Comparison of ENCODE assay signal across 14 cellular contexts in genomic region chr22:42805998-42806481, GRCh38. TPM values are rescaled to one million over a fixed set of nuclear protein-coding genes. Genes with fewer than 3 reads are reported as not detected.
DNase-seq lines count a peak whose midpoint lies in the region; ATAC-seq, FAIRE-seq and TF ChIP-seq lines count a peak whose summit lies in the region.
"Had no signal": no experiment of that assay in that cellular context is flagged by ENCODE, and none has a peak within 500 bp of the region (broad histone marks: within the 10 kb centered on the region; RNA-seq: fewer than 3 reads in every experiment).

No MANE protein-coding gene starts in this region.

- H3K4me2 ChIP-seq in A549: no peak overlapping the region

- TF ChIP-seq EP300 in A549 (IDR thresholded peaks at IDR 0.05): no peak

- CTCF ChIA-PET in A549 (lab: Yijun Ruan, JAX): interaction anchor here (0.8 to 1.4 kb wide), 3 partner anchors 51 to 159 kb away, joined by 3 to 4 read pairs (median 4); partner anchors contain the start of gene ARFGAP3
- CTCF ChIA-PET in Panc1 (lab: Charles Lee): no interaction called here

- peaks cover 48% of the 10 kb centered on the region for H3K36me3 Mint-ChIP-seq in osteocyte (ENCODE audit: unreplicated experiment)
- peaks cover 38% of the 10 kb centered on the region for H3K36me3 Mint-ChIP-seq in activated CD4-positive, alpha-beta T cell treated with anti-CD3 and anti-CD28 coated beads, Interleukin-2, amount 10 ng/mL, durations not matched to agents 24 days and 14 days (ENCODE audit: low read depth)

- H3K4me3 ChIP-seq in A549 (no peak overlapping the region), Panc1 (ENCODE audit: low read depth in 2 of 2, low read length in 2 of 2) (no peak overlapping the region), WERI-Rb-1 (ENCODE audit: low read depth, low read length) (no peak overlapping the region)
- H3K4me3 ChIP-seq: GM12878, SJCRH30, transverse colon had no signal

- H3K27me3 ChIP-seq in Panc1 (ENCODE audit: control insufficient read depth, insufficient read depth, low read length): no peaks in the 10 kb centered on the region
- H3K27me3 ChIP-seq in WERI-Rb-1 (ENCODE audit: insufficient read depth, low read depth, severe bottlenecking): no peaks in the 10 kb centered on the region
- H3K27me3 ChIP-seq: BE2C, SJCRH30, transverse colon had no signal

- TF ChIP-seq RAD21 in A549 (conservative IDR thresholded peaks at IDR 0.05 in 1 of 2, IDR thresholded peaks at IDR 0.05 in 1 of 2): no peak

- H3K27me3 Mint-ChIP-seq in osteocyte (ENCODE audit: unreplicated experiment): no peaks in the 10 kb centered on the region
- H3K27me3 Mint-ChIP-seq in activated CD4-positive, alpha-beta T cell treated with anti-CD3 and anti-CD28 coated beads, Interleukin-2, amount 10 ng/mL, durations not matched to agents 24 days and 14 days: no peaks in the 10 kb centered on the region
- H3K27me3 Mint-ChIP-seq: activated CD8-positive, alpha-beta T cell treated with anti-CD3 and anti-CD28 coated beads for 36 hours had no signal

- intact Hi-C loops in Panc1 (cut with micrococcal nuclease; ENCODE audit: unreplicated experiment): no loop called here
- intact Hi-C loops in activated CD4-positive, alpha-beta T cell treated with anti-CD3 and anti-CD28 coated beads, Interleukin-2, amount 10 ng/mL, durations not matched to agents 24 days and 14 days (cut with micrococcal nuclease): no loop called here

- TF ChIP-seq CTCF in A549 (IDR thresholded peaks at IDR 0.05): no peak
- no peak for TF ChIP-seq CTCF in Panc1 (IDR thresholded peaks at IDR 0.05)
- no peak for TF ChIP-seq CTCF in osteocyte (IDR thresholded peaks at IDR 0.05)
- TF ChIP-seq CTCF in WERI-Rb-1 (IDR thresholded peaks at IDR 0.05; ENCODE audit: low read depth, low read length): no peak

- H3K4me1 Mint-ChIP-seq in osteocyte (ENCODE audit: unreplicated experiment): peaks cover 19% of the 10 kb centered on the region
- H3K4me1 Mint-ChIP-seq in activated CD4-positive, alpha-beta T cell treated with anti-CD3 and anti-CD28 coated beads, Interleukin-2, amount 10 ng/mL, durations not matched to agents 24 days and 14 days: peaks cover 2% of the 10 kb centered on the region

- H3K27ac ChIP-seq in A549: peak overlapping the region in 1 of 2 experiments; percentile 82; a peak in 4 of 6 replicates
- no peak overlapping the region for H3K27ac ChIP-seq in Panc1 (ENCODE audit: low read length)
- H3K27ac ChIP-seq in epithelial cell of prostate: peak overlapping the region; percentile 59
- no peak overlapping the region for H3K27ac ChIP-seq in WERI-Rb-1
- H3K27ac ChIP-seq: SJCRH30 had no signal

- in situ Hi-C loops in Panc1 (cut with HindIII; ENCODE audit: low pct_unique_long_range_greater_than_20kb, low sequenced_read_pairs): no loop called here

- TF ChIP-seq POLR2A in A549 (IDR thresholded peaks at IDR 0.05; ENCODE audit: low read length): no peak

- ATAC-seq in A549: peak; percentile 30; a peak in 2 of 6 replicates
- ATAC-seq in Panc1: 0 out of 2 replicates have a peak, but pooled peaks have one; percentile 21
- ATAC-seq: activated CD8-positive, alpha-beta T cell treated with anti-CD3 and anti-CD28 coated beads for 36 hours; GM12878 had no signal

- WGBS in A549 (ENCODE audit: missing lambda C conversion rate): 80% methylated on average over 2 of the region's 9 CpGs

- no peak overlapping the region for H3K4me3 Mint-ChIP-seq in osteocyte (ENCODE audit: unreplicated experiment)
- no peak overlapping the region for H3K4me3 Mint-ChIP-seq in activated CD4-positive, alpha-beta T cell treated with anti-CD3 and anti-CD28 coated beads, Interleukin-2, amount 10 ng/mL, durations not matched to agents 24 days and 14 days
- H3K4me3 Mint-ChIP-seq: activated CD8-positive, alpha-beta T cell treated with anti-CD3 and anti-CD28 coated beads for 36 hours had no signal

- DNase-seq in A549 (ENCODE audit: low read depth in 1 of 2, low spot score in 1 of 2) (no peak), Panc1 (ENCODE audit: low read depth, low spot score) (no peak), epithelial cell of prostate (ENCODE audit: low read depth, low spot score) (no peak), osteocyte (ENCODE audit: extremely low spot score, unreplicated experiment) (peak; percentile 62), SW 1271 (lab: John Stamatoyannopoulos, UW) (no peak), WERI-Rb-1 (no peak), inferior parietal cortex (ENCODE audit: extremely low spot score) (no peak)
- no peak for DNase-seq in activated CD4-positive, alpha-beta T cell treated with anti-CD3 and anti-CD28 coated beads, Interleukin-2, amount 10 ng/mL, durations not matched to agents 24 days and 14 days
- DNase-seq: activated CD8-positive, alpha-beta T cell treated with anti-CD3 and anti-CD28 coated beads for 36 hours; BE2C; NCI-H1436 treated with DMSO at 0.1 percent for 48 hours; transverse colon had no signal

- no peak for FAIRE-seq in A549 (lab: Jason Lieb, UNC)
- FAIRE-seq: GM12878 had no signal

- H3K36me3 ChIP-seq in Panc1 (ENCODE audit: control insufficient read depth, insufficient read depth, low read length) (peaks cover 2% of the 10 kb centered on the region), WERI-Rb-1 (peaks cover 29% of the 10 kb centered on the region)

- no TSS peak for BruUV-seq in Panc1 (replicated peaks; lab: Mats Ljungman, UMichigan)

- H3K9me3 ChIP-seq in A549 (no peaks in the 10 kb centered on the region), Panc1 (ENCODE audit: control insufficient read depth, insufficient read depth, low read depth, low read length) (no peaks in the 10 kb centered on the region), WERI-Rb-1 (ENCODE audit: severe bottlenecking) (no peaks in the 10 kb centered on the region)
- H3K9me3 ChIP-seq: BE2C, SJCRH30, transverse colon had no signal

- H3K27ac Mint-ChIP-seq in osteocyte (ENCODE audit: unreplicated experiment): peak overlapping the region; percentile 85
- no peak overlapping the region for H3K27ac Mint-ChIP-seq in activated CD4-positive, alpha-beta T cell treated with anti-CD3 and anti-CD28 coated beads, Interleukin-2, amount 10 ng/mL, durations not matched to agents 24 days and 14 days
- H3K27ac Mint-ChIP-seq: activated CD8-positive, alpha-beta T cell treated with anti-CD3 and anti-CD28 coated beads for 36 hours had no signal

- POLR2A ChIA-PET in A549 (lab: Yijun Ruan, JAX) (no interaction called here), Panc1 (lab: Charles Lee) (no interaction called here)

- no peaks in the 10 kb centered on the region for H3K9me3 Mint-ChIP-seq in osteocyte (ENCODE audit: unreplicated experiment)
- H3K9me3 Mint-ChIP-seq in activated CD4-positive, alpha-beta T cell treated with anti-CD3 and anti-CD28 coated beads, Interleukin-2, amount 10 ng/mL, durations not matched to agents 24 days and 14 days: no peaks in the 10 kb centered on the region
- H3K9me3 Mint-ChIP-seq: activated CD8-positive, alpha-beta T cell treated with anti-CD3 and anti-CD28 coated beads for 36 hours had no signal

- H3K4me1 ChIP-seq in A549 (peaks cover 16% of the 10 kb centered on the region), Panc1 (ENCODE audit: control insufficient read depth, insufficient read depth, low read length) (peaks cover 2% of the 10 kb centered on the region; the same call in 1 of the 2 replicates)
- H3K4me1 ChIP-seq: BE2C, transverse colon had no signal

TF ChIP-seq in A549, 52 proteins besides CTCF, POLR2A, EP300 and RAD21:
- no peak for TF ChIP-seq ZFP36 (IDR thresholded peaks at IDR 0.05; ENCODE audit: borderline replicate concordance, partially characterized antibody)
- no peak for TF ChIP-seq JUN (IDR thresholded peaks at IDR 0.05)
- TF ChIP-seq MAFK (IDR thresholded peaks at IDR 0.05; ENCODE audit: partially characterized antibody): no peak
- no peak for TF ChIP-seq BCL3 (IDR thresholded peaks at IDR 0.05)
- TF ChIP-seq FOSB (CRISPR knock-in tag; IDR thresholded peaks at IDR 0.05): no peak
- TF ChIP-seq CBX2 (IDR thresholded peaks at IDR 0.05; ENCODE audit: borderline replicate concordance, low read depth): no peak
- no peak for TF ChIP-seq MAZ (IDR thresholded peaks at IDR 0.05; ENCODE audit: borderline replicate concordance, low read depth, low read length)
- TF ChIP-seq CHD4 (IDR thresholded peaks at IDR 0.05; ENCODE audit: borderline replicate concordance): no peak
- no peak for TF ChIP-seq BHLHE40 (IDR thresholded peaks at IDR 0.05; ENCODE audit: low read depth, low read length)
- TF ChIP-seq POLR2AphosphoS2 (conservative IDR thresholded peaks at IDR 0.05; ENCODE audit: low read length): no peak
- no peak for TF ChIP-seq MAX (IDR thresholded peaks at IDR 0.05)
- no peak for TF ChIP-seq GATA3 (IDR thresholded peaks at IDR 0.05; ENCODE audit: borderline replicate concordance)
- TF ChIP-seq CBX8 (IDR thresholded peaks at IDR 0.05): no peak

RNA-seq across cellular contexts. Expression of gene ARFGAP3, which starts 51.0 kb away (rescaled TPM):
- polyA plus RNA-seq in A549 (2011; rRNA removed): 33.3 and 39.0 TPM in 2 replicates
- polyA plus RNA-seq in A549 (2012; cell fraction: cytosol; rRNA removed): 8.2 and 9.2 TPM in 2 replicates
- polyA plus RNA-seq in A549 (2012; cell fraction: nucleus; rRNA removed): 8.4 and 12.5 TPM in 2 replicates
- 15.8 to 20.3 TPM (median 19.1 TPM) in 3 replicates for polyA plus RNA-seq in A549 (2017; fragmentation: RNase III; extraction: RNeasy Plus Mini Kit Qiagen cat#74134 plus additional on column Dnase treatment)
- 20.5 and 22.8 TPM in 2 replicates for polyA minus RNA-seq in A549 (2011; rRNA and poly(A)+ RNA removed)
- total RNA-seq in Panc1 (2021; ENCODE audit: unreplicated experiment): 27.0 TPM
- 19.3 TPM for polyA plus RNA-seq in Panc1 (2012; ENCODE audit: insufficient read length)
- total RNA-seq in osteocyte: 59.1 and 61.0 TPM in 2 replicates
- total RNA-seq in activated CD4-positive, alpha-beta T cell treated with anti-CD3 and anti-CD28 coated beads, Interleukin-2, amount 10 ng/mL, durations not matched to agents 24 days and 14 days: 33.2 and 34.8 TPM in 2 replicates
